In the genomic region with DNA sequence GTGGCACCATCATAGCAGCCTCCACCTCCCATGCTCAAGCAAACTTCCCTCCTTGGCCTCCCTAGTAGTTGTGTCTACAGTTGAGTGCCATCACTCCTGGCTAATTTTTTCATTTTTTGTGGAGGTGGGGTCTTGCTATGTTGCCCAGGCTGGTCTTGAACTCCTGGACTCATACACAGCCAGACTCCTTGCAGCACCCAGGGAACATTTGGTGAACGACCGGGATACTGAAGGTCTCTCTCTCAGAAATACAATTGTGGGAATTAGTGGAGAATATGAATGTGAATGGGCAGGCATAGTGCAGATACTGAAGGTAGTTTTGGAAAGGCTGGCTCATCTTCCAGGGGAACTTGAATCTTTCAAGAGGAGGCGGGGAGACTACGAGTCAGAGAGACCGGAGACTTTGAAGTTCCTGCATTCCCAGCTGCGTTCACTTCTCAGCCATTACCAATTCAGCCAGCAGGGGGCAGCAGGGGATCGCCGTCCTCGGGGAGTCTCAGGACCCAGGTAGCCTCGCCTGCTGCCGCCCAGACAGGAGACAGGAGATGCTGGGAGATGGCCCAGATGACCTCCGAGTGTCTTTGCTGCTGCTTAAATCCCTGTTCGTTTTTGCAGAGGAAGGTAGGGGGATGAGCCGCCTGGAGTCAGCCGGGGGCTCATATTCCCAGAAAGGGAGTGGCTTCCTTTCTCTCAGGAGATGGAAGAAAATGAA, we compare ENCODE assay signal across 8 cellular contexts.
DNase-seq lines count a peak whose midpoint lies in the region; ATAC-seq lines count a peak whose summit lies in the region.

No MANE protein-coding gene starts in this region.

- peaks cover 8% of the 10 kb centered on the region for H3K4me1 Mint-ChIP-seq in activated T-helper 1 cell treated with anti-CD3 and anti-CD28 coated beads, Interleukin-12 subunit alpha, Interleukin-12 subunit beta, Interleukin-2, Interleukin-4 antibody, amounts not matched to agents 30 ng/mL and 10 ng/mL and 1 ng/mL, durations not matched to agents 14 hours and 24 hours and 36 hours (ENCODE audit: low read depth)

- DNase-seq in Ammon's horn (ENCODE audit: low spot score) (peak; percentile 85), NCI-H2196 (lab: John Stamatoyannopoulos, UW; ENCODE audit: unreplicated experiment) (peak; percentile 73), head of caudate nucleus (peak; percentile 59 to 92 (median 83)), posterior cingulate gyrus (peak; percentile 66 to 98 (median 82))
- peak; percentile 47 for DNase-seq in activated T-helper 1 cell treated with anti-CD3 and anti-CD28 coated beads, Interleukin-12 subunit alpha, Interleukin-12 subunit beta, Interleukin-2, Interleukin-4 antibody, amounts not matched to agents 30 ng/mL and 10 ng/mL and 1 ng/mL, durations not matched to agents 14 hours and 24 hours and 36 hours (ENCODE audit: low spot score)

- H3K27me3 Mint-ChIP-seq in activated T-helper 1 cell treated with anti-CD3 and anti-CD28 coated beads, Interleukin-12 subunit alpha, Interleukin-12 subunit beta, Interleukin-2, Interleukin-4 antibody, amounts not matched to agents 30 ng/mL and 10 ng/mL and 1 ng/mL, durations not matched to agents 14 hours and 24 hours and 36 hours (ENCODE audit: insufficient read depth), result peaks cover 8% of the 10 kb centered on the region

- intact Hi-C loops in activated T-helper 1 cell treated with anti-CD3 and anti-CD28 coated beads, Interleukin-12 subunit alpha, Interleukin-12 subunit beta, Interleukin-2, Interleukin-4 antibody, amounts not matched to agents 30 ng/mL and 10 ng/mL and 1 ng/mL, durations not matched to agents 14 hours and 24 hours and 36 hours (cut with micrococcal nuclease), result loop anchor here (10.0 kb wide), 1 partner anchor 1575 kb away; no protein-coding TSS in a partner anchor
- intact Hi-C loops in head of caudate nucleus (cut with DNase I) (no loop called here), posterior cingulate gyrus (cut with DNase I) (loop anchor here (1.0 to 2.0 kb wide), 2 partner anchors 65 to 1023 kb away; a partner anchor contains a TSS)

- no peaks in the 10 kb centered on the region for H3K36me3 Mint-ChIP-seq in activated T-helper 1 cell treated with anti-CD3 and anti-CD28 coated beads, Interleukin-12 subunit alpha, Interleukin-12 subunit beta, Interleukin-2, Interleukin-4 antibody, amounts not matched to agents 30 ng/mL and 10 ng/mL and 1 ng/mL, durations not matched to agents 14 hours and 24 hours and 36 hours (ENCODE audit: low read depth)

- ATAC-seq in GM18498 (IDR thresholded peaks at IDR 0.05; ENCODE audit: unreplicated experiment), result peak; percentile 45
- ATAC-seq in GM18519 (IDR thresholded peaks at IDR 0.05; ENCODE audit: low FRiP score, unreplicated experiment), result no peak
- ATAC-seq in GM19395 (IDR thresholded peaks at IDR 0.05; ENCODE audit: unreplicated experiment), result no peak

- no peaks in the 10 kb centered on the region for H3K9me3 Mint-ChIP-seq in activated T-helper 1 cell treated with anti-CD3 and anti-CD28 coated beads, Interleukin-12 subunit alpha, Interleukin-12 subunit beta, Interleukin-2, Interleukin-4 antibody, amounts not matched to agents 30 ng/mL and 10 ng/mL and 1 ng/mL, durations not matched to agents 14 hours and 24 hours and 36 hours

- H3K27ac Mint-ChIP-seq in activated T-helper 1 cell treated with anti-CD3 and anti-CD28 coated beads, Interleukin-12 subunit alpha, Interleukin-12 subunit beta, Interleukin-2, Interleukin-4 antibody, amounts not matched to agents 30 ng/mL and 10 ng/mL and 1 ng/mL, durations not matched to agents 14 hours and 24 hours and 36 hours, result no peak overlapping the region

- no peak overlapping the region for H3K4me3 Mint-ChIP-seq in activated T-helper 1 cell treated with anti-CD3 and anti-CD28 coated beads, Interleukin-12 subunit alpha, Interleukin-12 subunit beta, Interleukin-2, Interleukin-4 antibody, amounts not matched to agents 30 ng/mL and 10 ng/mL and 1 ng/mL, durations not matched to agents 14 hours and 24 hours and 36 hours
